In the genomic region with DNA sequence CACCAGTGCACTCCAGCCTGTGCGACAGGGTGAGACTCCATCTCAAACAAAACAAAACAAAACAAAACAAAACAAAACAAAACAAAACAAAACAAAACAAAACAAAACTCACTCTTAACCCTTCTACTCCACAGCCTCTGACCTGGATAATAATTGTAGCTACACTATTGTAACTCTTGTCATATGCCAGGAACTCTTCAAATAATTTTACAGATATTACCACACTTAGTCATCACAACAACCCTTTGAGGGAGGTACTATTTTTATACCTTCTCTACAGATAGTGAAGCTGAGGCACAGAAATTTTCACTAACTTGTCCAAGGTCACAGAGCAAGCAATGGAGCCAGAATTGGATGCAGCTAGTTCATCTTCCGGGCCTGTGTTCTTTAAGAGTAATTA, we compare ENCODE assay signal across 27 cellular contexts.
"Had no signal": no experiment of that assay in that cellular context is flagged by ENCODE, and none has a peak within 500 bp of the region (broad histone marks: within the 10 kb centered on the region; RNA-seq: fewer than 3 reads in every experiment).

No MANE protein-coding gene starts in this region.

- H3K9me3 ChIP-seq: neutrophil, ovary, psoas muscle, right lobe of liver, sigmoid colon, suprapubic skin, testis, tibial artery, upper lobe of right lung, uterus had no signal

- H3K27ac ChIP-seq: neutrophil, ovary, parathyroid adenoma, psoas muscle, right lobe of liver, sigmoid colon, suprapubic skin, testis, tibial artery, upper lobe of right lung, uterus had no signal

- ATAC-seq: naive thymus-derived CD8-positive, alpha-beta T cell; natural killer cell treated with Interleukin-12 subunit alpha and Interleukin-12 subunit beta and Interleukin-15 and Interleukin-18, amount 100 ng/mL, for 72 hours; psoas muscle; right cardiac atrium; right lobe of liver; stimulated activated memory B cell treated with anti-CD40 and anti-IgM and Interleukin-4, amounts not matched to agents 10 μg/mL and 1 μg/mL and 100 μg/mL, for 72 hours; stimulated activated naive CD8-positive, alpha-beta T cell treated with anti-CD3 and anti-CD28 coated beads, Interleukin-15, amount 100 ng/mL, for 72 hours; stimulated activated naive CD8-positive, alpha-beta T cell treated with anti-CD3 and anti-CD28 coated beads, Interleukin-15, Interleukin-2, amounts not matched to agents 100 U/mL and 50 U/mL, for 24 hours; upper lobe of right lung had no signal

- H3K4me1 ChIP-seq: parathyroid adenoma, psoas muscle, suprapubic skin, testis, upper lobe of right lung, uterus had no signal

- H2AFZ ChIP-seq: parathyroid adenoma had no signal

- H3K36me3 ChIP-seq: neutrophil, ovary, right lobe of liver, sigmoid colon, suprapubic skin, tibial artery, upper lobe of right lung, uterus had no signal

- H3K27me3 ChIP-seq: neutrophil, ovary, right lobe of liver, sigmoid colon, suprapubic skin, testis, tibial artery, upper lobe of right lung, uterus had no signal

- H3K79me2 ChIP-seq: parathyroid adenoma had no signal

- H3K4me3 ChIP-seq: ovary, psoas muscle, right lobe of liver, sigmoid colon, suprapubic skin, testis, tibial artery, upper lobe of right lung, uterus had no signal

- DNase-seq: naive B cell; naive thymus-derived CD8-positive, alpha-beta T cell; nephron progenitor cell; nucleus accumbens; ovary; psoas muscle; right cardiac atrium; right lobe of liver; sigmoid colon; small intestine; stimulated activated CD4-positive, alpha-beta T cell treated with anti-CD3 and anti-CD28 coated beads, Interleukin-15, amount 100 ng/mL, for 24 hours; stimulated activated CD4-positive, alpha-beta T cell treated with anti-CD3 and anti-CD28 coated beads, Interleukin-2, amount 100 ng/mL, for 24 hours; stimulated activated CD4-positive, alpha-beta T cell treated with anti-CD3 and anti-CD28 coated beads, Interleukin-2, amount 100 ng/mL, for 48 hours; stimulated activated CD4-positive, alpha-beta T cell treated with anti-CD3 and anti-CD28 coated beads, Interleukin-4, amount 100 ng/mL, for 24 hours; stimulated activated naive CD4-positive, alpha-beta T cell; stimulated activated naive CD8-positive, alpha-beta T cell treated with anti-CD3 and anti-CD28 coated beads, Interleukin-15, amount 100 ng/mL, for 72 hours; stimulated activated naive CD8-positive, alpha-beta T cell treated with anti-CD3 and anti-CD28 coated beads, Interleukin-15, Interleukin-2, amounts not matched to agents 100 U/mL and 50 U/mL, for 24 hours; substantia nigra; testis; tibial artery; upper lobe of right lung; uterus had no signal

- H3K9ac ChIP-seq: parathyroid adenoma had no signal
